ENCODE assay signal across 8 cellular contexts in the genomic region with DNA sequence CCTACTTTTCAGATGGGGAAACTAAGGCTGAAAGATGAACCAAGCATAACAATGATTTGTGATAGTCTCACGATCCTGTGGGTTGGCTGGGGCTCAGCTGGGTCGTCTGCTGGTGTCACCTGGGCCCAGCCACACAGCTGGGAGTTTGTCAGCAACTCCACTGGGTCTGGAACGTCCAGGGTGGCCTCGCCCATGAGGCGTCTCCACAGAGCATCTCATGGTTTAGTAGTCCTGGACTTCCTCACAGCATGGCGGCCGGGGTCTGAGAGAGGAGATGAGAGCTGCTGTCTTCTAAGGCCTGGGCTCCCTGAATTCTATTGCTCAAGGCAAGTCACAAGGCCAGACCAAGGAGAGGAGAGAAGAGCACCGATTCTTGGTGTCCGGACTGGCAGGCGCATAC. TPM values are rescaled to one million over a fixed set of nuclear protein-coding genes. Genes with fewer than 3 reads are reported as not detected.
"Had no signal": no experiment of that assay in that cellular context is flagged by ENCODE, and none has a peak within 500 bp of the region (broad histone marks: within the 10 kb centered on the region; RNA-seq: fewer than 3 reads in every experiment).

No MANE protein-coding gene starts in this region.

- H3K4me3 Mint-ChIP-seq: GM23338, H9 had no signal

- H3K4me1 Mint-ChIP-seq: GM23338 had no signal

- H3K27ac Mint-ChIP-seq: GM23338, H9 had no signal

- H3K9me3 Mint-ChIP-seq: GM23338, H9 had no signal

- FAIRE-seq: H1, H54 had no signal

- H3K4me3 ChIP-seq: GM23338, K562 had no signal

- DNase-seq: H9, HCEC 1CT, IMR-90 had no signal

RNA-seq across cellular contexts. Expression of gene WFDC1, which starts 24.1 kb away (rescaled TPM):
- total RNA-seq: HT-29, K562 had no signal
- polyA plus RNA-seq: K562 had no signal

RNA-seq across cellular contexts. Expression of gene KCNG4, which starts 30.7 kb away (rescaled TPM):
- total RNA-seq: H1, H9, HT-29, IMR-90, K562 had no signal
- polyA plus RNA-seq: GM23338, H1, IMR-90, K562 had no signal
